Comparison of ENCODE assay signal across 16 cellular contexts in genomic region chr12:85367886-85368385, GRCh38.
"Had no signal": no experiment of that assay in that cellular context is flagged by ENCODE, and none has a peak within 500 bp of the region (broad histone marks: within the 10 kb centered on the region; RNA-seq: fewer than 3 reads in every experiment).

No MANE protein-coding gene starts in this region.

- DNase-seq: cortex of kidney; dorsolateral prefrontal cortex; effector CD8-positive, alpha-beta T cell; gastrocnemius medialis; heart right ventricle; hypothalamus; mucosa of descending colon; naive thymus-derived CD8-positive, alpha-beta T cell; stimulated activated CD4-positive, alpha-beta T cell treated with anti-CD3 and anti-CD28 coated beads, Interleukin-2, amount 100 ng/mL, for 24 hours; stimulated activated CD4-positive, alpha-beta T cell treated with anti-CD3 and anti-CD28 coated beads, Interleukin-4, amount 100 ng/mL, for 4 hours; stimulated activated naive CD4-positive, alpha-beta T cell; stomach; trophoblast cell had no signal

- ATAC-seq: esophagus mucosa; gastrocnemius medialis; heart right ventricle; left lung; mucosa of descending colon; naive thymus-derived CD8-positive, alpha-beta T cell; sciatic nerve had no signal
